23 cellular contexts compared by ENCODE assay signal in genomic region chr1:72946901-72947505, GRCh38.
DNase-seq lines count a peak whose midpoint lies in the region; ATAC-seq, FAIRE-seq and TF ChIP-seq lines count a peak whose summit lies in the region.
"Had no signal": no experiment of that assay in that cellular context is flagged by ENCODE, and none has a peak within 500 bp of the region (broad histone marks: within the 10 kb centered on the region; RNA-seq: fewer than 3 reads in every experiment).

No MANE protein-coding gene starts in this region.

- POLR2A ChIA-PET in CD8-positive, alpha-beta T cell (lab: Charles Lee): no interaction called here

- no peaks in the 10 kb centered on the region for H3K4me1 Mint-ChIP-seq in CD8-positive, alpha-beta T cell (ENCODE audit: low read depth)
- H3K4me1 Mint-ChIP-seq: B cell had no signal

- CTCF ChIA-PET in CD8-positive, alpha-beta T cell (lab: Charles Lee): no interaction called here

- FAIRE-seq in kidney (lab: Jason Lieb, UNC): peak; percentile 29
- FAIRE-seq: GM19239, H54 had no signal

- no peak overlapping the region for H3K4me3 Mint-ChIP-seq in CD8-positive, alpha-beta T cell
- H3K4me3 Mint-ChIP-seq: B cell had no signal

- H3K9ac ChIP-seq in KMS-11: no peak overlapping the region
- no peak overlapping the region for H3K9ac ChIP-seq in kidney (ENCODE audit: low read length in 2 of 2)

- H3K27me3 ChIP-seq in KMS-11 (ENCODE audit: insufficient read depth, low read depth): no peaks in the 10 kb centered on the region
- no peaks in the 10 kb centered on the region for H3K27me3 ChIP-seq in CD8-positive, alpha-beta T cell (ENCODE audit: insufficient read depth, low read length)
- H3K27me3 ChIP-seq: Peyer's patch had no signal

- in situ Hi-C loops in astrocyte of the cerebellum (cut with HindIII; ENCODE audit: low sequenced_read_pairs): no loop called here

- peak overlapping the region; percentile 14; the same call in 1 of the 2 replicates for H2AFZ ChIP-seq in KMS-11 (ENCODE audit: low read depth)

- intact Hi-C loops in kidney (cut with DNase I): no loop called here
- intact Hi-C loops in CD8-positive, alpha-beta T cell (cut with DNase I, micrococcal nuclease): no loop called here

- TF ChIP-seq CTCF in KMS-11 (conservative IDR thresholded peaks at IDR 0.05; ENCODE audit: low read depth, low read length): no peak
- no peak for TF ChIP-seq CTCF in astrocyte of the cerebellum (IDR thresholded peaks at IDR 0.05; ENCODE audit: low read depth, low read length, missing control alignments)
- no peak for TF ChIP-seq CTCF in kidney (IDR thresholded peaks at IDR 0.05; ENCODE audit: borderline replicate concordance, extremely low read depth, insufficient read depth)
- no peak for TF ChIP-seq CTCF in CD8-positive, alpha-beta T cell (IDR thresholded peaks at IDR 0.05)

- H3K27me3 Mint-ChIP-seq in CD8-positive, alpha-beta T cell (ENCODE audit: low read depth): no peaks in the 10 kb centered on the region
- H3K27me3 Mint-ChIP-seq: B cell had no signal

- ATAC-seq in CD8-positive, alpha-beta T cell: no peak
- ATAC-seq in GM21447 (IDR thresholded peaks at IDR 0.05; ENCODE audit: unreplicated experiment): no peak
- ATAC-seq: Right ventricle myocardium inferior had no signal

- H3K79me2 ChIP-seq in KMS-11 (ENCODE audit: insufficient read depth, low read depth): no peaks in the 10 kb centered on the region

- H3K27ac ChIP-seq in KMS-11 (no peak overlapping the region; the same call in 1 of the 2 replicates), kidney (ENCODE audit: low read depth in 2 of 2, low read length in 2 of 2) (no peak overlapping the region)
- H3K27ac ChIP-seq in CD8-positive, alpha-beta T cell (ENCODE audit: low read depth, low read length): no peak overlapping the region
- H3K27ac ChIP-seq: Peyer's patch had no signal

- H3K36me3 ChIP-seq in KMS-11 (ENCODE audit: insufficient read depth): no peaks in the 10 kb centered on the region
- no peaks in the 10 kb centered on the region for H3K36me3 ChIP-seq in kidney (ENCODE audit: control insufficient read depth in 1 of 2, insufficient read depth in 2 of 2, low read length in 2 of 2)
- H3K36me3 ChIP-seq in CD8-positive, alpha-beta T cell (ENCODE audit: insufficient read depth, low read length): no peaks in the 10 kb centered on the region
- H3K36me3 ChIP-seq: Peyer's patch had no signal

- no peak overlapping the region for H3K4me3 ChIP-seq in KMS-11 (IDR thresholded peaks at IDR 0.05; ENCODE audit: insufficient read depth, low read depth, low read length)
- no peak overlapping the region for H3K4me3 ChIP-seq in astrocyte of the cerebellum (ENCODE audit: low read depth, low read length)
- no peak overlapping the region for H3K4me3 ChIP-seq in kidney (ENCODE audit: low read length in 2 of 2)
- H3K4me3 ChIP-seq in CD8-positive, alpha-beta T cell (ENCODE audit: low read depth, low read length): no peak overlapping the region
- H3K4me3 ChIP-seq: Peyer's patch had no signal

- no peaks in the 10 kb centered on the region for H4K20me1 ChIP-seq in KMS-11 (ENCODE audit: insufficient read depth)

- H3K4me2 ChIP-seq in KMS-11: no peak overlapping the region

- no peaks in the 10 kb centered on the region for H3K36me3 Mint-ChIP-seq in CD8-positive, alpha-beta T cell

- H3K27ac Mint-ChIP-seq in CD8-positive, alpha-beta T cell: no peak overlapping the region
- H3K27ac Mint-ChIP-seq: B cell had no signal

- H3K4me1 ChIP-seq in KMS-11 (ENCODE audit: low read depth, poor library complexity, severe bottlenecking): peaks cover 20% of the 10 kb centered on the region
- no peaks in the 10 kb centered on the region for H3K4me1 ChIP-seq in kidney (ENCODE audit: control insufficient read depth in 1 of 2, insufficient read depth in 1 of 2, low read depth in 1 of 2, low read length in 2 of 2)
- no peaks in the 10 kb centered on the region for H3K4me1 ChIP-seq in CD8-positive, alpha-beta T cell (ENCODE audit: insufficient read depth, low read length)
- H3K4me1 ChIP-seq: Peyer's patch had no signal

- DNase-seq in astrocyte of the cerebellum (ENCODE audit: low read depth) (peak; percentile 38), kidney (no peak), renal cortical epithelial cell (ENCODE audit: low read depth) (peak; percentile 63), SIG-M5 treated with dmso at 0.1 percent for 504 hours (lab: John Stamatoyannopoulos, UW; ENCODE audit: unreplicated experiment) (no peak)
- DNase-seq in activated CD4-positive, CD25-positive, alpha-beta regulatory T cell treated with anti-CD3 and anti-CD28 coated beads, Interleukin-2, amount 50 U/mL, for 72 hours: no peak
- no peak for DNase-seq in CD8-positive, alpha-beta T cell
- DNase-seq: EL; GF-D8; Kasumi-1; NCI-H1694; NCI-H2081; NCI-H2171; NCI-H345; NCI-H524; NCI-H774; NK-92 treated with Interleukin-12 subunit alpha and Interleukin-12 subunit beta, amount 100 ng/mL, for 24 hours; Peyer's patch had no signal

- H3K9me3 Mint-ChIP-seq in CD8-positive, alpha-beta T cell: peaks cover 11% of the 10 kb centered on the region

- H3K9me3 ChIP-seq in kidney (ENCODE audit: control insufficient read depth in 1 of 2, low read length in 2 of 2): no peaks in the 10 kb centered on the region
- H3K9me3 ChIP-seq in CD8-positive, alpha-beta T cell (ENCODE audit: low read length): no peaks in the 10 kb centered on the region
- H3K9me3 ChIP-seq: Peyer's patch had no signal

Comparison
In these comparisons a context has a peak if more than half of its experiments do, and no peak if none do; other contexts are left out.
1. DNase-seq: peak in astrocyte of the cerebellum (single experiment) and renal cortical epithelial cell (single experiment); none in kidney (single experiment), activated CD4-positive, CD25-positive, alpha-beta regulatory T cell treated with anti-CD3 and anti-CD28 coated beads, Interleukin-2, amount 50 U/mL, for 72 hours (single experiment), CD8-positive, alpha-beta T cell (0 of 7) and SIG-M5 treated with dmso at 0.1 percent for 504 hours (single experiment).